ENCODE assay signal across 19 cellular contexts in genomic region chr17:9307313-9307998, GRCh38.
DNase-seq lines count a peak whose midpoint lies in the region; ATAC-seq and TF ChIP-seq lines count a peak whose summit lies in the region.
"Had no signal": no experiment of that assay in that cellular context is flagged by ENCODE, and none has a peak within 500 bp of the region (broad histone marks: within the 10 kb centered on the region; RNA-seq: fewer than 3 reads in every experiment).

No MANE protein-coding gene starts in this region.

- BruUV-seq in Panc1 (replicated peaks; lab: Mats Ljungman, UMichigan): no TSS peak

- no peak overlapping the region for H3K4me3 ChIP-seq in GM23338
- no peak overlapping the region for H3K4me3 ChIP-seq in Panc1 (ENCODE audit: low read depth in 2 of 2, low read length in 2 of 2)
- H3K4me3 ChIP-seq in fibroblast of the aortic adventitia (ENCODE audit: low read depth, low read length): no peak overlapping the region
- no peak overlapping the region for H3K4me3 ChIP-seq in trophoblast cell (ENCODE audit: low read depth, low read length)
- H3K4me3 ChIP-seq: BLaER1, HAP-1, heart right ventricle, pancreas, skin epidermis, thoracic aorta had no signal

- no peaks in the 10 kb centered on the region for H3F3A ChIP-seq in GM23338 (replicated peaks; ENCODE audit: low read depth)

- no peaks in the 10 kb centered on the region for H3K9me2 ChIP-seq in GM23338 (ENCODE audit: insufficient read depth)

- H3K79me1 ChIP-seq in trophoblast cell (ENCODE audit: low read length): peaks cover 15% of the 10 kb centered on the region

- H3K4me3 Mint-ChIP-seq in GM23338: no peak overlapping the region; the same call in 2 of the 3 replicates
- H3K4me3 Mint-ChIP-seq: activated naive CD8-positive, alpha-beta T cell treated with anti-CD3 and anti-CD28 coated beads for 36 hours; activated T-cell treated with anti-CD3 and anti-CD28 coated beads, Interleukin-2, amount 50 U/mL, for 24 hours had no signal

- WGBS in trophoblast cell (ENCODE audit: extremely low coverage, insufficient coverage, insufficient read length): no CpG with 5 or more reads among the region's 7 CpGs

- H2BK12ac ChIP-seq in trophoblast cell (ENCODE audit: low read length): peak overlapping the region; percentile 98

- peak overlapping the region; percentile 94 for H4K8ac ChIP-seq in trophoblast cell (ENCODE audit: low read depth, low read length)

- CTCF ChIA-PET in Panc1 (lab: Charles Lee): no interaction called here

- DNase-seq in GM23338 (ENCODE audit: low spot score) (no peak), Panc1 (ENCODE audit: low read depth, low spot score) (peak; percentile 17), fibroblast of the aortic adventitia (ENCODE audit: low read depth) (peak; percentile 13), trophoblast cell (peak in 1 of 2 donors; percentile 41), hepatic stellate cell (ENCODE audit: low spot score) (no peak), posterior vena cava (ENCODE audit: low spot score) (no peak)
- DNase-seq: activated naive CD8-positive, alpha-beta T cell treated with anti-CD3 and anti-CD28 coated beads for 36 hours; activated T-cell treated with anti-CD3 and anti-CD28 coated beads, Interleukin-2, amount 50 U/mL, for 24 hours; heart right ventricle; NCI-H1436; NCI-H2227 treated with DMSO at 0.1 percent for 48 hours; pancreas; stimulated activated CD4-positive, alpha-beta T cell treated with anti-CD3 and anti-CD28 coated beads, Interleukin-4, amount 100 ng/mL, for 4 hours; stimulated activated CD8-positive, alpha-beta memory T cell treated with anti-CD3 and anti-CD28 coated beads, Interleukin-4, amount 100 ng/mL, for 48 hours had no signal

- POLR2A ChIA-PET in Panc1 (lab: Charles Lee): no interaction called here

- peaks cover 34% of the 10 kb centered on the region for H3K4me1 Mint-ChIP-seq in GM23338
- H3K4me1 Mint-ChIP-seq: activated naive CD8-positive, alpha-beta T cell treated with anti-CD3 and anti-CD28 coated beads for 36 hours had no signal

- H3K4ac ChIP-seq in trophoblast cell (ENCODE audit: low read depth, low read length): peak overlapping the region; percentile 76

- H2AK5ac ChIP-seq in trophoblast cell (ENCODE audit: low read length): peak overlapping the region; percentile 90

- no peaks in the 10 kb centered on the region for H3K9me3 Mint-ChIP-seq in GM23338
- H3K9me3 Mint-ChIP-seq: activated naive CD8-positive, alpha-beta T cell treated with anti-CD3 and anti-CD28 coated beads for 36 hours; activated T-cell treated with anti-CD3 and anti-CD28 coated beads, Interleukin-2, amount 50 U/mL, for 24 hours had no signal

- no peak overlapping the region for H3K9ac ChIP-seq in trophoblast cell (ENCODE audit: low read length)
- H3K9ac ChIP-seq: BLaER1 had no signal

- H3K27ac ChIP-seq in GM23338 (ENCODE audit: low read depth): peak overlapping the region; percentile 47; the same call in 1 of the 2 replicates
- 0 out of 2 replicates have a peak overlapping the region, but pooled peaks have one; percentile 3 for H3K27ac ChIP-seq in Panc1 (ENCODE audit: low read length)
- H3K27ac ChIP-seq in trophoblast cell (ENCODE audit: low read depth, low read length): peak overlapping the region; percentile 98
- H3K27ac ChIP-seq: BLaER1, heart right ventricle, pancreas, skin epidermis, thoracic aorta had no signal

- peak overlapping the region; percentile 96 for H4K91ac ChIP-seq in trophoblast cell (ENCODE audit: low read depth, low read length)

- TF ChIP-seq CTCF in GM23338 (conservative IDR thresholded peaks at IDR 0.05; ENCODE audit: low read depth in 2 of 2): no peak
- TF ChIP-seq CTCF in Panc1 (IDR thresholded peaks at IDR 0.05): no peak
- TF ChIP-seq CTCF in fibroblast of the aortic adventitia (IDR thresholded peaks at IDR 0.05; ENCODE audit: insufficient read depth, low read length): no peak

- H3K27me3 Mint-ChIP-seq in GM23338 (ENCODE audit: insufficient read depth, low read depth, poor library complexity): peaks cover 4% of the 10 kb centered on the region
- H3K27me3 Mint-ChIP-seq: activated naive CD8-positive, alpha-beta T cell treated with anti-CD3 and anti-CD28 coated beads for 36 hours; activated T-cell treated with anti-CD3 and anti-CD28 coated beads, Interleukin-2, amount 50 U/mL, for 24 hours had no signal

- peak overlapping the region; percentile 73 for H3K14ac ChIP-seq in trophoblast cell (ENCODE audit: low read length)

- H2BK5ac ChIP-seq in trophoblast cell (ENCODE audit: low read depth, low read length, poor library complexity): peak overlapping the region; percentile 90

- H2AFZ ChIP-seq in GM23338 (no peak overlapping the region), trophoblast cell (ENCODE audit: insufficient read depth, low read length, poor library complexity) (no peak overlapping the region)

- H3K36me3 Mint-ChIP-seq in GM23338 (ENCODE audit: low read depth): no peaks in the 10 kb centered on the region
- H3K36me3 Mint-ChIP-seq: activated naive CD8-positive, alpha-beta T cell treated with anti-CD3 and anti-CD28 coated beads for 36 hours had no signal

- H3K27me3 ChIP-seq in GM23338 (ENCODE audit: insufficient read depth): no peaks in the 10 kb centered on the region
- no peaks in the 10 kb centered on the region for H3K27me3 ChIP-seq in Panc1 (ENCODE audit: control insufficient read depth, insufficient read depth, low read length)
- H3K27me3 ChIP-seq in trophoblast cell (ENCODE audit: insufficient read depth, low read length): no peaks in the 10 kb centered on the region
- H3K27me3 ChIP-seq: BLaER1, heart right ventricle, pancreas had no signal

- peak overlapping the region; percentile 78 for H3K18ac ChIP-seq in trophoblast cell (ENCODE audit: low read length)

- ATAC-seq in GM23338 (no peak), Panc1 (no peak), esophagus mucosa (no peak)

- H3K79me2 ChIP-seq in GM23338 (replicated peaks; ENCODE audit: insufficient read depth) (no peaks in the 10 kb centered on the region), trophoblast cell (ENCODE audit: control insufficient read depth, insufficient read depth, low read length, poor library complexity) (no peaks in the 10 kb centered on the region)

- H3K9me3 ChIP-seq in Panc1 (ENCODE audit: control insufficient read depth, insufficient read depth, low read depth, low read length): no peaks in the 10 kb centered on the region
- H3K9me3 ChIP-seq in trophoblast cell (ENCODE audit: insufficient read depth, low read depth, low read length): no peaks in the 10 kb centered on the region
- H3K9me3 ChIP-seq: BLaER1, HAP-1, heart right ventricle, pancreas, thoracic aorta had no signal

- intact Hi-C loops in Panc1 (cut with micrococcal nuclease; ENCODE audit: unreplicated experiment) (no loop called here), posterior vena cava (cut with DNase I) (no loop called here)

- H3K36me3 ChIP-seq in GM23338 (ENCODE audit: insufficient read depth) (no peaks in the 10 kb centered on the region), Panc1 (ENCODE audit: control insufficient read depth, insufficient read depth, low read length) (no peaks in the 10 kb centered on the region), trophoblast cell (ENCODE audit: control insufficient read depth in 1 of 2, insufficient read depth in 2 of 2, low read length in 2 of 2) (peaks cover 0 to 1% of the 10 kb centered on the region in 2 experiments)
- H3K36me3 ChIP-seq: BLaER1, HAP-1, heart right ventricle, pancreas, thoracic aorta had no signal

- H3K27ac Mint-ChIP-seq in GM23338: peak overlapping the region; percentile 81
- H3K27ac Mint-ChIP-seq: activated naive CD8-positive, alpha-beta T cell treated with anti-CD3 and anti-CD28 coated beads for 36 hours; activated T-cell treated with anti-CD3 and anti-CD28 coated beads, Interleukin-2, amount 50 U/mL, for 24 hours had no signal

- peaks cover 30% of the 10 kb centered on the region for H3K4me1 ChIP-seq in GM23338 (ENCODE audit: insufficient read depth)
- no peaks in the 10 kb centered on the region for H3K4me1 ChIP-seq in Panc1 (ENCODE audit: control insufficient read depth, insufficient read depth, low read length)
- peaks cover 14 to 18% of the 10 kb centered on the region in 2 experiments for H3K4me1 ChIP-seq in trophoblast cell (ENCODE audit: control insufficient read depth in 1 of 2, insufficient read depth in 2 of 2, low read length in 2 of 2)
- H3K4me1 ChIP-seq: HAP-1, heart right ventricle, pancreas had no signal

- H3K4me2 ChIP-seq in GM23338 (0 out of 2 replicates have a peak overlapping the region, but pooled peaks have one; percentile 27), trophoblast cell (ENCODE audit: low read length) (peak overlapping the region; percentile 18)
- H3K4me2 ChIP-seq: BLaER1 had no signal

- no peaks in the 10 kb centered on the region for H4K20me1 ChIP-seq in GM23338 (replicated peaks; ENCODE audit: insufficient read depth)
- H4K20me1 ChIP-seq: BLaER1 had no signal

- in situ Hi-C loops in Panc1 (cut with HindIII; ENCODE audit: low pct_unique_long_range_greater_than_20kb, low sequenced_read_pairs): no loop called here

- no peak overlapping the region for H3K23ac ChIP-seq in trophoblast cell (ENCODE audit: low read length)

- H4K12ac ChIP-seq in trophoblast cell (ENCODE audit: low read depth, low read length): peak overlapping the region; percentile 90

- peak overlapping the region; percentile 97 for H2BK120ac ChIP-seq in trophoblast cell (ENCODE audit: insufficient read depth, low read length, poor library complexity)

TF ChIP-seq in GM23338, 12 proteins besides CTCF, POLR2A, EP300 and RAD21 (continues in another document):
- TF ChIP-seq CREB1 (CRISPR knock-in tag; IDR thresholded peaks at IDR 0.05; ENCODE audit: low read depth): no peak
- no peak for TF ChIP-seq ZNF114 (CRISPR knock-in tag; IDR thresholded peaks at IDR 0.05)
- no peak for TF ChIP-seq EZH2 (IDR thresholded peaks at IDR 0.05; ENCODE audit: low read depth, unreplicated experiment)
- TF ChIP-seq JUNB (IDR thresholded peaks at IDR 0.05; ENCODE audit: unreplicated experiment): no peak
- TF ChIP-seq, protein P1, sequence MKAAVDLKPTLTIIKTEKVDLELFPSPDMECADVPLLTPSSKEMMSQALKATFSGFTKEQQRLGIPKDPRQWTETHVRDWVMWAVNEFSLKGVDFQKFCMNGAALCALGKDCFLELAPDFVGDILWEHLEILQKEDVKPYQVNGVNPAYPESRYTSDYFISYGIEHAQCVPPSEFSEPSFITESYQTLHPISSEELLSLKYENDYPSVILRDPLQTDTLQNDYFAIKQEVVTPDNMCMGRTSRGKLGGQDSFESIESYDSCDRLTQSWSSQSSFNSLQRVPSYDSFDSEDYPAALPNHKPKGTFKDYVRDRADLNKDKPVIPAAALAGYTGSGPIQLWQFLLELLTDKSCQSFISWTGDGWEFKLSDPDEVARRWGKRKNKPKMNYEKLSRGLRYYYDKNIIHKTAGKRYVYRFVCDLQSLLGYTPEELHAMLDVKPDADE (IDR thresholded peaks at IDR 0.05): no peak
- TF ChIP-seq ZNF331 (CRISPR knock-in tag; IDR thresholded peaks at IDR 0.05; ENCODE audit: low read depth): no peak
- TF ChIP-seq POLR2AphosphoS5 (IDR thresholded peaks at IDR 0.05; ENCODE audit: low read depth): no peak
- TF ChIP-seq EZH2phosphoT487 (IDR thresholded peaks at IDR 0.05; ENCODE audit: unreplicated experiment): no peak

Comparison
In these comparisons a context has a peak if more than half of its experiments do, and no peak if none do; other contexts are left out.
1. DNase-seq: peak in Panc1 (single experiment) and fibroblast of the aortic adventitia (single experiment); none in GM23338 (single experiment), hepatic stellate cell (single experiment) and posterior vena cava (single experiment).
2. H3K27ac ChIP-seq: peak in every context shown above with its lines; median percentile 98 in trophoblast cell; 47 in GM23338; 3 in Panc1.